In genomic region chr3:108862865-108863798, GRCh38 we compare ENCODE assay signal across 9 cellular contexts. TPM values are rescaled to one million over a fixed set of nuclear protein-coding genes. Genes with fewer than 3 reads are reported as not detected.
DNase-seq lines count a peak whose midpoint lies in the region; ATAC-seq and TF ChIP-seq lines count a peak whose summit lies in the region.
"Had no signal": no experiment of that assay in that cellular context is flagged by ENCODE, and none has a peak within 500 bp of the region (broad histone marks: within the 10 kb centered on the region; RNA-seq: fewer than 3 reads in every experiment).

No MANE protein-coding gene starts in this region.

- DNase-seq in activated T-cell treated with anti-CD3 and anti-CD28 coated beads, Interleukin-2, amount 50 U/mL, for 72 hours: peak; percentile 31 to 37
- DNase-seq in natural killer cell (no peak), NOMO-1 treated with DMSO at 0.1 percent for 48 hours (lab: John Stamatoyannopoulos, UW; ENCODE audit: unreplicated experiment) (no peak), esophagus squamous epithelium (lab: John Stamatoyannopoulos, UW) (no peak), OCI-M2 (lab: John Stamatoyannopoulos, UW; ENCODE audit: unreplicated experiment) (no peak), superior temporal gyrus (ENCODE audit: extremely low spot score) (no peak)

- H3K36me3 ChIP-seq in esophagus squamous epithelium: no peaks in the 10 kb centered on the region
- H3K36me3 ChIP-seq: HAP-1 had no signal

- no peaks in the 10 kb centered on the region for H3K27me3 ChIP-seq in esophagus squamous epithelium

- H3K4me1 ChIP-seq in esophagus squamous epithelium: no peaks in the 10 kb centered on the region

- H3K4me1 Mint-ChIP-seq in activated T-cell treated with anti-CD3 and anti-CD28 coated beads, Interleukin-2, amount 50 U/mL, for 72 hours (ENCODE audit: low read depth): peaks cover 33% of the 10 kb centered on the region
- H3K4me1 Mint-ChIP-seq in natural killer cell: peaks cover 6 to 12% of the 10 kb centered on the region in 2 donors

- no peak overlapping the region for H3K27ac ChIP-seq in esophagus squamous epithelium

- peaks cover 0 to 3% of the 10 kb centered on the region in 2 donors for H3K9me3 Mint-ChIP-seq in activated T-cell treated with anti-CD3 and anti-CD28 coated beads, Interleukin-2, amount 50 U/mL, for 72 hours
- no peaks in the 10 kb centered on the region for H3K9me3 Mint-ChIP-seq in natural killer cell

- intact Hi-C loops in natural killer cell (cut with micrococcal nuclease) (no loop called here), esophagus squamous epithelium (cut with DNase I) (no loop called here)

- H3K4me3 Mint-ChIP-seq in activated T-cell treated with anti-CD3 and anti-CD28 coated beads, Interleukin-2, amount 50 U/mL, for 72 hours: peak overlapping the region; percentile 71 to 87
- no peak overlapping the region for H3K4me3 Mint-ChIP-seq in natural killer cell

- H3K4me3 ChIP-seq in esophagus squamous epithelium: no peak overlapping the region
- H3K4me3 ChIP-seq: HAP-1 had no signal

- TF ChIP-seq POLR2A in esophagus squamous epithelium (IDR thresholded peaks at IDR 0.05): no peak

- no peak for TF ChIP-seq CTCF in natural killer cell (IDR thresholded peaks at IDR 0.05)
- no peak for TF ChIP-seq CTCF in esophagus squamous epithelium (IDR thresholded peaks at IDR 0.05)

- ATAC-seq in GM18511 (IDR thresholded peaks at IDR 0.05; ENCODE audit: unreplicated experiment): peak; percentile 72
- peak; percentile 52 for ATAC-seq in HG03354 (IDR thresholded peaks at IDR 0.05; ENCODE audit: poor library complexity, severe bottlenecking, unreplicated experiment)
- peak; percentile 88 to 89 for ATAC-seq in activated T-cell treated with anti-CD3 and anti-CD28 coated beads, Interleukin-2, amount 50 U/mL, for 72 hours (replicated peaks in 1 of 2)
- ATAC-seq in natural killer cell: peak; percentile 7 to 35 (median 29)

- H3K27me3 Mint-ChIP-seq in activated T-cell treated with anti-CD3 and anti-CD28 coated beads, Interleukin-2, amount 50 U/mL, for 72 hours (ENCODE audit: low read depth): no peaks in the 10 kb centered on the region
- no peaks in the 10 kb centered on the region for H3K27me3 Mint-ChIP-seq in natural killer cell (ENCODE audit: low read depth in 2 of 2)

- peaks cover 6 to 23% of the 10 kb centered on the region in 2 donors for H3K36me3 Mint-ChIP-seq in activated T-cell treated with anti-CD3 and anti-CD28 coated beads, Interleukin-2, amount 50 U/mL, for 72 hours (ENCODE audit: insufficient read depth in 2 of 2)
- H3K36me3 Mint-ChIP-seq in natural killer cell: no peaks in the 10 kb centered on the region

- WGBS in esophagus squamous epithelium, 2 donors: 35 to 38% methylated on average over 7 of the region's 7 CpGs

- H3K27ac Mint-ChIP-seq in activated T-cell treated with anti-CD3 and anti-CD28 coated beads, Interleukin-2, amount 50 U/mL, for 72 hours: peak overlapping the region; percentile 99
- peak overlapping the region in 1 of 2 donors; percentile 16 for H3K27ac Mint-ChIP-seq in natural killer cell

- no peaks in the 10 kb centered on the region for H3K9me3 ChIP-seq in esophagus squamous epithelium

RNA-seq across cellular contexts. Expression of gene TRAT1, which starts 40.5 kb away (rescaled TPM):
- 10 to 100 TPM; 24.1 to 25.9 TPM for total RNA-seq in activated T-cell treated with anti-CD3 and anti-CD28 coated beads, Interleukin-2, amount 50 U/mL, for 72 hours
- total RNA-seq in natural killer cell: 1 to 10 TPM; 1.6 to 9.1 (median 2.4) TPM
- total RNA-seq in esophagus squamous epithelium: 1 to 10 TPM in 1 of 4 donors, under 1 TPM in 3; 0.53 to 2.3 (median 0.83) TPM

Comparison
In these comparisons a context has a peak if more than half of its experiments do, and no peak if none do; other contexts are left out.
1. ATAC-seq: peak in every context shown above with its lines; median percentile 88 in activated T-cell treated with anti-CD3 and anti-CD28 coated beads, Interleukin-2, amount 50 U/mL, for 72 hours; 72 in GM18511; 52 in HG03354; 29 in natural killer cell.
2. DNase-seq: peak in activated T-cell treated with anti-CD3 and anti-CD28 coated beads, Interleukin-2, amount 50 U/mL, for 72 hours (2 of 2); none in natural killer cell (single experiment), NOMO-1 treated with DMSO at 0.1 percent for 48 hours (single experiment), esophagus squamous epithelium (single experiment), OCI-M2 (single experiment) and superior temporal gyrus (single experiment).